ENCODE assay signal across 18 cellular contexts in genomic region chr5:78116167-78116566, GRCh38.
"Had no signal": no experiment of that assay in that cellular context is flagged by ENCODE, and none has a peak within 500 bp of the region (broad histone marks: within the 10 kb centered on the region; RNA-seq: fewer than 3 reads in every experiment).

No MANE protein-coding gene starts in this region.

- H3K79me2 ChIP-seq: hepatocyte had no signal

- H3K4me3 ChIP-seq: hepatocyte, ovary, right lobe of liver, tibial artery, upper lobe of left lung, uterus had no signal

- H3K27me3 ChIP-seq: hepatocyte, ovary, right lobe of liver, tibial artery, upper lobe of left lung, uterus had no signal

- ATAC-seq: effector memory CD8-positive, alpha-beta T cell; left lobe of liver; naive thymus-derived CD8-positive, alpha-beta T cell; stimulated activated effector memory CD8-positive, alpha-beta T cell treated with anti-CD3 and anti-CD28 coated beads, Interleukin-12 subunit alpha, Interleukin-12 subunit beta, amount 100 ng/mL, for 72 hours had no signal

- H3K4me2 ChIP-seq: hepatocyte had no signal

- H3K27ac ChIP-seq: hepatocyte, ovary, right lobe of liver, tibial artery, upper lobe of left lung, uterus had no signal

- H3K4me1 ChIP-seq: right lobe of liver, tibial artery, upper lobe of left lung, uterus had no signal

- H3K27ac Mint-ChIP-seq: dendritic cell treated with granulocyte-macrophage colony-stimulating factor and Interleukin-4, amounts not matched to agents 40 ng/mL and 50 ng/mL, for 4 days; effector memory CD8-positive, alpha-beta T cell; stimulated activated effector memory CD8-positive, alpha-beta T cell treated with anti-CD3 and anti-CD28 coated beads, Interleukin-12 subunit alpha, Interleukin-12 subunit beta, amount 100 ng/mL, for 72 hours; stimulated activated naive CD8-positive, alpha-beta T cell treated with anti-CD3 and anti-CD28 coated beads, Interleukin-15, Interleukin-2, amounts not matched to agents 100 ng/mL and 50 ng/mL, for 24 hours had no signal

- H3K9me3 ChIP-seq: ovary, right lobe of liver, upper lobe of left lung, uterus had no signal

- H3K9me3 Mint-ChIP-seq: effector memory CD8-positive, alpha-beta T cell; stimulated activated effector memory CD8-positive, alpha-beta T cell treated with anti-CD3 and anti-CD28 coated beads, Interleukin-12 subunit alpha, Interleukin-12 subunit beta, amount 100 ng/mL, for 72 hours; stimulated activated naive CD8-positive, alpha-beta T cell treated with anti-CD3 and anti-CD28 coated beads, Interleukin-15, Interleukin-2, amounts not matched to agents 100 ng/mL and 50 ng/mL, for 24 hours had no signal

- H3K4me3 Mint-ChIP-seq: dendritic cell treated with granulocyte-macrophage colony-stimulating factor and Interleukin-4, amounts not matched to agents 40 ng/mL and 50 ng/mL, for 4 days; effector memory CD8-positive, alpha-beta T cell; naive thymus-derived CD8-positive, alpha-beta T cell; stimulated activated effector memory CD8-positive, alpha-beta T cell treated with anti-CD3 and anti-CD28 coated beads, Interleukin-12 subunit alpha, Interleukin-12 subunit beta, amount 100 ng/mL, for 72 hours; stimulated activated naive CD8-positive, alpha-beta T cell treated with anti-CD3 and anti-CD28 coated beads, Interleukin-15, Interleukin-2, amounts not matched to agents 100 ng/mL and 50 ng/mL, for 24 hours had no signal

- DNase-seq: effector memory CD8-positive, alpha-beta T cell; erythroblast; foreskin melanocyte; head of caudate nucleus; mammary epithelial cell; naive thymus-derived CD8-positive, alpha-beta T cell; ovary; right lobe of liver; stimulated activated CD4-positive, alpha-beta T cell treated with anti-CD3 and anti-CD28 coated beads, Interleukin-4, amount 100 ng/mL, for 1 hour; stimulated activated CD8-positive, alpha-beta memory T cell treated with anti-CD3 and anti-CD28 coated beads, Interleukin-4, amount 100 ng/mL, for 48 hours; tibial artery; upper lobe of left lung; uterus had no signal

- H2AFZ ChIP-seq: hepatocyte had no signal

- H3K27me3 Mint-ChIP-seq: dendritic cell treated with granulocyte-macrophage colony-stimulating factor and Interleukin-4, amounts not matched to agents 40 ng/mL and 50 ng/mL, for 4 days; effector memory CD8-positive, alpha-beta T cell; naive thymus-derived CD8-positive, alpha-beta T cell; stimulated activated naive CD8-positive, alpha-beta T cell treated with anti-CD3 and anti-CD28 coated beads, Interleukin-15, Interleukin-2, amounts not matched to agents 100 ng/mL and 50 ng/mL, for 24 hours had no signal

- H3K36me3 ChIP-seq: ovary, uterus had no signal
